ENCODE assay signal across 36 cellular contexts in the genomic region with DNA sequence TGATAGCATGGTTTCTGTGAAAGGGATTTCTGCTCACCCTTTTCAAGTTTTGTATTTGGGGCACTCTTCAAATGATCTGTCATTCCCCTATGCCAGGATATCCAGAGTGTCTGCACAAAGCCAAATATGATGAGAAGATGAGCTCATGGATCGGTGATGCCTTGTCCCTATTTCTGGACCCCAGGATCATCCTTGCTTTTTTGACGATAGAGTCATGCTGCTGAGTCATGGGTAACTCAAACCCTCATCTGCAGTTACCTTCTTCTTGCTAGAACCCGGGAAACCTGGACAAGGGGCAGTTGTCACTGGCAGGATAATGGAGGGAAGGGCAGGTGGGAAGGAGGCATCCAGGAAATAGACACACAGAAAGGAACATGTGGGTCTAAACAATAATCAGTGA. TPM values are rescaled to one million over a fixed set of nuclear protein-coding genes. Genes with fewer than 3 reads are reported as not detected.
"Had no signal": no experiment of that assay in that cellular context is flagged by ENCODE, and none has a peak within 500 bp of the region (broad histone marks: within the 10 kb centered on the region; RNA-seq: fewer than 3 reads in every experiment).

No MANE protein-coding gene starts in this region.

- H3K27me3 ChIP-seq: gastrocnemius medialis had no signal

- ATAC-seq: activated CD4-positive, CD25-positive, alpha-beta regulatory T cell treated with anti-CD3 and anti-CD28 coated beads, Interleukin-2, amount 50 U/mL, for 24 hours; activated CD8-positive, alpha-beta memory T cell treated with anti-CD3 and anti-CD28 coated beads, Interleukin-2, amount 10 ng/mL, durations not matched to agents 7 days and 5 days; activated CD8-positive, alpha-beta T cell treated with anti-CD3 and anti-CD28 coated beads, Interleukin-2, amount 10 ng/mL, durations not matched to agents 7 days and 5 days; body of pancreas; effector memory CD8-positive, alpha-beta T cell; foreskin keratinocyte; heart left ventricle; T-helper 17 cell had no signal

- H3K9me3 ChIP-seq: body of pancreas, esophagus muscularis mucosa, gastrocnemius medialis had no signal

- H3K36me3 Mint-ChIP-seq: activated CD4-positive, alpha-beta memory T cell treated with anti-CD3 and anti-CD28 coated beads for 36 hours; activated CD8-positive, alpha-beta memory T cell treated with anti-CD3 and anti-CD28 coated beads, Interleukin-2, amount 10 ng/mL, durations not matched to agents 7 days and 5 days; activated naive CD4-positive, alpha-beta T cell treated with anti-CD3 and anti-CD28 coated beads, Interleukin-2, amount 10 ng/mL, durations not matched to agents 7 days and 5 days; activated naive CD8-positive, alpha-beta T cell had no signal

- H3K27ac ChIP-seq: body of pancreas, esophagus muscularis mucosa, foreskin keratinocyte, gastrocnemius medialis, heart left ventricle, WERI-Rb-1 had no signal

- FAIRE-seq: colon had no signal

- H3K36me3 ChIP-seq: esophagus muscularis mucosa, gastrocnemius medialis, heart left ventricle, WERI-Rb-1 had no signal

- H3K4me1 ChIP-seq: body of pancreas, esophagus muscularis mucosa, foreskin keratinocyte, heart left ventricle had no signal

- DNase-seq: activated B cell treated with CpG ODN at 0.5 μM for 24 hours; activated CD4-positive, alpha-beta memory T cell treated with anti-CD3 and anti-CD28 coated beads for 36 hours; activated CD4-positive, alpha-beta T cell treated with anti-CD3 and anti-CD28 coated beads for 48 hours; activated CD8-positive, alpha-beta memory T cell treated with anti-CD3 and anti-CD28 coated beads, Interleukin-2, amount 10 ng/mL, durations not matched to agents 7 days and 5 days; activated CD8-positive, alpha-beta memory T cell treated with anti-CD3 and anti-CD28 coated beads, Interleukin-2, amount 50 U/mL, for 4 hours; activated CD8-positive, alpha-beta T cell treated with anti-CD3 and anti-CD28 coated beads, Interleukin-2, amount 10 ng/mL, durations not matched to agents 7 days and 5 days; activated effector memory CD4-positive, alpha-beta T cell treated with anti-CD3 and anti-CD28 coated beads, Interleukin-2, amount 50 U/mL, for 16 hours; activated naive CD4-positive, alpha-beta T cell treated with anti-CD3 and anti-CD28 coated beads, Interleukin-2, amount 10 ng/mL, durations not matched to agents 7 days and 5 days; activated T-cell treated with anti-CD3 and anti-CD28 coated beads, Interleukin-2, amount 50 U/mL, for 1 hour; activated T-cell treated with anti-CD3 and anti-CD28 coated beads, Interleukin-2, amount 50 U/mL, for 48 hours; amniotic stem cell; aorta; body of pancreas; caudate nucleus; cortex of kidney; dermis blood vessel endothelial cell; effector CD4-positive, alpha-beta T cell; effector memory CD8-positive, alpha-beta T cell; erythroblast; foreskin keratinocyte; gastrocnemius medialis; glutamatergic neuron; heart left ventricle; T-helper 17 cell; T1000; WERI-Rb-1 had no signal

- H3K9me3 Mint-ChIP-seq: activated T-helper 1 cell treated with anti-CD3 and anti-CD28 coated beads, Interleukin-12 subunit alpha, Interleukin-12 subunit beta, Interleukin-2, Interleukin-4 antibody, amounts not matched to agents 30 ng/mL and 10 ng/mL and 1 ng/mL, durations not matched to agents 14 hours and 24 hours and 36 hours; activated T-helper 2 cell treated with anti-CD3 and anti-CD28 coated beads, Interferon-gamma antibody, Interleukin-2, Interleukin-4, amounts not matched to agents 10 μg/mL and 5 μg/mL and 100 μg/mL, durations not matched to agents 14 hours and 24 hours and 36 hours; T-helper 2 cell treated with Interferon-gamma antibody and Interleukin-4, amounts not matched to agents 5 μg/mL and 100 μg/mL, for 36 hours had no signal

- H3K27ac Mint-ChIP-seq: activated B cell treated with CpG ODN at 0.5 μM for 24 hours; activated CD4-positive, alpha-beta memory T cell treated with anti-CD3 and anti-CD28 coated beads for 36 hours; activated CD8-positive, alpha-beta memory T cell treated with anti-CD3 and anti-CD28 coated beads, Interleukin-2, amount 10 ng/mL, durations not matched to agents 7 days and 5 days; activated CD8-positive, alpha-beta T cell treated with anti-CD3 and anti-CD28 coated beads, Interleukin-2, amount 10 ng/mL, durations not matched to agents 7 days and 5 days; activated naive CD4-positive, alpha-beta T cell treated with anti-CD3 and anti-CD28 coated beads, Interleukin-2, amount 10 ng/mL, durations not matched to agents 7 days and 5 days; activated naive CD8-positive, alpha-beta T cell; activated T-helper 1 cell treated with anti-CD3 and anti-CD28 coated beads, Interleukin-12 subunit alpha, Interleukin-12 subunit beta, Interleukin-2, Interleukin-4 antibody, amounts not matched to agents 30 ng/mL and 10 ng/mL and 1 ng/mL, durations not matched to agents 14 hours and 24 hours and 36 hours; activated T-helper 2 cell treated with anti-CD3 and anti-CD28 coated beads, Interferon-gamma antibody, Interleukin-2, Interleukin-4, amounts not matched to agents 10 μg/mL and 5 μg/mL and 100 μg/mL, durations not matched to agents 14 hours and 24 hours and 36 hours; effector memory CD8-positive, alpha-beta T cell; T-helper 17 cell; T-helper 2 cell treated with Interferon-gamma antibody and Interleukin-4, amounts not matched to agents 5 μg/mL and 100 μg/mL, for 36 hours had no signal

- H3K4me3 Mint-ChIP-seq: activated B cell treated with CpG ODN at 0.5 μM for 24 hours; activated CD4-positive, alpha-beta memory T cell treated with anti-CD3 and anti-CD28 coated beads for 36 hours; activated CD8-positive, alpha-beta memory T cell treated with anti-CD3 and anti-CD28 coated beads, Interleukin-2, amount 10 ng/mL, durations not matched to agents 7 days and 5 days; activated CD8-positive, alpha-beta T cell treated with anti-CD3 and anti-CD28 coated beads, Interleukin-2, amount 10 ng/mL, durations not matched to agents 7 days and 5 days; activated naive CD4-positive, alpha-beta T cell treated with anti-CD3 and anti-CD28 coated beads, Interleukin-2, amount 10 ng/mL, durations not matched to agents 7 days and 5 days; activated naive CD8-positive, alpha-beta T cell; activated T-helper 1 cell treated with anti-CD3 and anti-CD28 coated beads, Interleukin-12 subunit alpha, Interleukin-12 subunit beta, Interleukin-2, Interleukin-4 antibody, amounts not matched to agents 30 ng/mL and 10 ng/mL and 1 ng/mL, durations not matched to agents 14 hours and 24 hours and 36 hours; effector memory CD8-positive, alpha-beta T cell; T-helper 17 cell; T-helper 2 cell treated with Interferon-gamma antibody and Interleukin-4, amounts not matched to agents 5 μg/mL and 100 μg/mL, for 36 hours had no signal

- H3K4me3 ChIP-seq: body of pancreas, esophagus muscularis mucosa, gastrocnemius medialis, heart left ventricle had no signal

RNA-seq across cellular contexts. Expression of a gene that starts 31.9 kb away (rescaled TPM):
- total RNA-seq: activated B cell treated with CpG ODN at 0.5 μM for 24 hours; activated CD4-positive, alpha-beta memory T cell treated with anti-CD3 and anti-CD28 coated beads for 36 hours; activated CD8-positive, alpha-beta memory T cell treated with anti-CD3 and anti-CD28 coated beads for 36 hours; activated CD8-positive, alpha-beta memory T cell treated with anti-CD3 and anti-CD28 coated beads, Interleukin-2, amount 10 ng/mL, durations not matched to agents 7 days and 5 days; activated CD8-positive, alpha-beta T cell treated with anti-CD3 and anti-CD28 coated beads, Interleukin-2, amount 10 ng/mL, durations not matched to agents 7 days and 5 days; activated T-helper 1 cell treated with anti-CD3 and anti-CD28 coated beads, Interleukin-12 subunit alpha, Interleukin-12 subunit beta, Interleukin-2, Interleukin-4 antibody, amounts not matched to agents 30 ng/mL and 10 ng/mL and 1 ng/mL, durations not matched to agents 14 hours and 24 hours and 36 hours; activated T-helper 2 cell treated with anti-CD3 and anti-CD28 coated beads, Interferon-gamma antibody, Interleukin-2, Interleukin-4, amounts not matched to agents 10 μg/mL and 5 μg/mL and 100 μg/mL, durations not matched to agents 14 hours and 24 hours and 36 hours; aorta; body of pancreas; chondrocyte; dermis blood vessel endothelial cell; esophagus muscularis mucosa; foreskin keratinocyte; gastrocnemius medialis; heart left ventricle; T-helper 17 cell had no signal
- polyA plus RNA-seq: adipose tissue, aorta, foreskin keratinocyte, heart left ventricle had no signal
